12 cellular contexts compared by ENCODE assay signal in the genomic region with DNA sequence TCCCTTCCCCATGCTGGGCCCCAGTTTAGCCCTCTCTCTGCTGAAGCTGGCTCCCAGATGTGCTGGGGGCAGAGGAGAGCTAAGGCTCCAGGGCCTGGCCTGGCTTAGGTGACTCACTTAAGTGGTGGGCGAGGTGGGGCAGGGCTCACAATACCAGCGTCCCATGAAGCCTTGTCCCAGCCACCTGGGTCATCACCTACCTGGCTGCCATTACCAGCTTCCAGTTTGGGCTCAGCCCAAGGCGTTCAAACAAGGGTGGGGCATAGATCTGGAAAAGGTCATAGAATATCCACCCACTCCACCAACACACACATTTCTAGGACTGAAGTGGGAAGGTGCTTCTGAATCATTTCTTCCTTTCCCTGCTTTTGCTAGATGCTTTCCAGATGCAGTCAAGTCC. TPM values are rescaled to one million over a fixed set of nuclear protein-coding genes. Genes with fewer than 3 reads are reported as not detected.
"Had no signal": no experiment of that assay in that cellular context is flagged by ENCODE, and none has a peak within 500 bp of the region (broad histone marks: within the 10 kb centered on the region; RNA-seq: fewer than 3 reads in every experiment).

No MANE protein-coding gene starts in this region.

- H3K4me1 ChIP-seq: parathyroid adenoma had no signal

- H3K9me3 ChIP-seq: tibial nerve, vagina had no signal

- H3K4me3 ChIP-seq: cardiac muscle cell, tibial nerve, vagina had no signal

- DNase-seq: activated CD4-positive, alpha-beta T cell treated with anti-CD3 and anti-CD28 coated beads, Interleukin-2, amount 10 ng/mL, durations not matched to agents 7 days and 5 days; activated CD4-positive, CD25-positive, alpha-beta regulatory T cell; activated naive CD4-positive, alpha-beta T cell treated with anti-CD3 and anti-CD28 coated beads, Interleukin-2, amount 10 ng/mL, durations not matched to agents 7 days and 5 days; activated T-cell treated with anti-CD3 and anti-CD28 coated beads, Interleukin-2, amount 50 U/mL, for 1 hour; mammary epithelial cell; naive thymus-derived CD8-positive, alpha-beta T cell; stimulated activated CD4-positive, alpha-beta T cell treated with anti-CD3 and anti-CD28 coated beads, Interleukin-12 subunit alpha, Interleukin-12 subunit beta, amount 100 ng/mL, for 4 hours; stimulated activated CD4-positive, alpha-beta T cell treated with anti-CD3 and anti-CD28 coated beads, Interleukin-2, amount 100 ng/mL, for 24 hours had no signal

- H3K27ac ChIP-seq: cardiac muscle cell, parathyroid adenoma, tibial nerve, vagina had no signal

- H3K36me3 ChIP-seq: cardiac muscle cell, tibial nerve, vagina had no signal

- H3K27me3 ChIP-seq: vagina had no signal

- ATAC-seq: naive thymus-derived CD8-positive, alpha-beta T cell had no signal

RNA-seq across cellular contexts. Expression of gene KAZALD1, which starts 8.3 kb away (rescaled TPM):
- total RNA-seq: naive thymus-derived CD8-positive, alpha-beta T cell had no signal
- polyA plus RNA-seq: naive thymus-derived CD8-positive, alpha-beta T cell had no signal
